ENCODE assay signal across 28 cellular contexts in the genomic region with DNA sequence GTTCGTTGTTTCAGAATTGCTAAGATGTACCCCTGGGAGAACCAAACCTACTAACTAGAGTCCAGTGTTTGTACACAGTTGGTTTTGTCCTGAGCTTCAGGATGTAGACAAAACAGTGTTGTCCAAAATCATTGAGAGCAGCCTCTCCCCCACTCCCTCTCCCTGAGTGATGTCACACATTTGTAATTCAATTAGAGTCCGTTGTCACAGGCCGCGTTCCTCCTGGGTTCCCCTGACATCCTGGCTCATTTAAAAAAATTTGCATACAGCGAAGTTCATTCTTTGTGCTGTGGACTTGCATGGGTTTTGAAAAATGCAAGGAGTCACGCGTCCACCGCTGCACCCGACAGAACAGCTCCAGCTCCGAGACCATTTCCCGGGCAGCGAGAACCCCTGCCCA. TPM values are rescaled to one million over a fixed set of nuclear protein-coding genes. Genes with fewer than 3 reads are reported as not detected.
DNase-seq lines count a peak whose midpoint lies in the region; ATAC-seq and TF ChIP-seq lines count a peak whose summit lies in the region.
"Had no signal": no experiment of that assay in that cellular context is flagged by ENCODE, and none has a peak within 500 bp of the region (broad histone marks: within the 10 kb centered on the region; RNA-seq: fewer than 3 reads in every experiment).

No MANE protein-coding gene starts in this region.

- no peaks in the 10 kb centered on the region for H3K36me3 Mint-ChIP-seq in activated T-cell treated with anti-CD3 and anti-CD28 coated beads, Interleukin-2, amount 50 U/mL, for 4 hours (ENCODE audit: insufficient read depth)
- H3K36me3 Mint-ChIP-seq in activated CD8-positive, alpha-beta T cell treated with anti-CD3 and anti-CD28 coated beads, Interleukin-2, amount 10 ng/mL, durations not matched to agents 7 days and 5 days (ENCODE audit: low read depth), result no peaks in the 10 kb centered on the region
- H3K36me3 Mint-ChIP-seq: natural killer cell treated with Interleukin-12 subunit alpha and Interleukin-12 subunit beta and Interleukin-15 and Interleukin-18, amount 100 ng/mL, for 72 hours had no signal

- H3K9me3 ChIP-seq in Karpas-422 (ENCODE audit: low read length) (no peaks in the 10 kb centered on the region), iPS-20b (ENCODE audit: insufficient read depth, low read depth, low read length) (no peaks in the 10 kb centered on the region), testis (no peaks in the 10 kb centered on the region)

- TF ChIP-seq CTCF in testis (IDR thresholded peaks at IDR 0.05), result no peak

- CTCF ChIA-PET in activated CD8-positive, alpha-beta T cell treated with anti-CD3 and anti-CD28 coated beads, Interleukin-2, amount 10 ng/mL, durations not matched to agents 7 days and 5 days (lab: Charles Lee), result interaction anchor here (1.3 kb wide), 1 partner anchor 16 kb away, joined by 6 read pairs; no protein-coding TSS in a partner anchor

- H3K27ac ChIP-seq in Karpas-422 (ENCODE audit: low read length), result no peak overlapping the region
- H3K27ac ChIP-seq in iPS-20b (ENCODE audit: low read length), result no peak overlapping the region
- no peak overlapping the region for H3K27ac ChIP-seq in testis
- H3K27ac ChIP-seq: cardiac muscle cell had no signal

- no peaks in the 10 kb centered on the region for H3K79me2 ChIP-seq in Karpas-422 (ENCODE audit: low read length)

- 82 to 86% methylated on average over 11 to 12 of the region's 12 CpGs for WGBS in testis, 2 donors

- peak overlapping the region; percentile 11 for H3K4me2 ChIP-seq in Karpas-422 (ENCODE audit: low read depth, low read length, poor library complexity, severe bottlenecking)

- intact Hi-C loops in testis (cut with DNase I; ENCODE audit: low total_unique reads), result no loop called here

- H3K4me3 Mint-ChIP-seq in activated T-cell treated with anti-CD3 and anti-CD28 coated beads, Interleukin-2, amount 50 U/mL, for 4 hours, result no peak overlapping the region
- no peak overlapping the region for H3K4me3 Mint-ChIP-seq in activated CD8-positive, alpha-beta T cell treated with anti-CD3 and anti-CD28 coated beads, Interleukin-2, amount 10 ng/mL, durations not matched to agents 7 days and 5 days
- H3K4me3 Mint-ChIP-seq: dendritic cell treated with granulocyte-macrophage colony-stimulating factor and Interleukin-4, amounts not matched to agents 40 ng/mL and 50 ng/mL, for 4 days; natural killer cell treated with Interleukin-12 subunit alpha and Interleukin-12 subunit beta and Interleukin-15 and Interleukin-18, amount 100 ng/mL, for 72 hours had no signal

- ATAC-seq in activated T-cell treated with anti-CD3 and anti-CD28 coated beads, Interleukin-2, amount 50 U/mL, for 4 hours, result no peak
- no peak for ATAC-seq in activated CD8-positive, alpha-beta T cell treated with anti-CD3 and anti-CD28 coated beads, Interleukin-2, amount 10 ng/mL, durations not matched to agents 7 days and 5 days
- ATAC-seq: natural killer cell treated with Interleukin-12 subunit alpha and Interleukin-12 subunit beta and Interleukin-15 and Interleukin-18, amount 100 ng/mL, for 72 hours; stimulated activated naive CD8-positive, alpha-beta T cell treated with anti-CD3 and anti-CD28 coated beads, Interleukin-15, Interleukin-2, amounts not matched to agents 100 U/mL and 50 U/mL, for 24 hours had no signal

- H3K27ac Mint-ChIP-seq in activated CD8-positive, alpha-beta T cell treated with anti-CD3 and anti-CD28 coated beads, Interleukin-2, amount 10 ng/mL, durations not matched to agents 7 days and 5 days, result no peak overlapping the region
- H3K27ac Mint-ChIP-seq: dendritic cell treated with granulocyte-macrophage colony-stimulating factor and Interleukin-4, amounts not matched to agents 40 ng/mL and 50 ng/mL, for 4 days; natural killer cell treated with Interleukin-12 subunit alpha and Interleukin-12 subunit beta and Interleukin-15 and Interleukin-18, amount 100 ng/mL, for 72 hours; progenitor cell of endocrine pancreas had no signal

- DNase-seq in Karpas-422 (peak; percentile 65), anterior cingulate cortex (lab: John Stamatoyannopoulos, UW) (peak in 32 of 58 donors; percentile 9 to 83 (median 45)), putamen (ENCODE audit: low spot score) (peak; percentile 72), testis (no peak)
- DNase-seq in activated T-cell treated with anti-CD3 and anti-CD28 coated beads, Interleukin-2, amount 50 U/mL, for 4 hours, result no peak
- DNase-seq in activated CD8-positive, alpha-beta T cell treated with anti-CD3 and anti-CD28 coated beads, Interleukin-2, amount 10 ng/mL, durations not matched to agents 7 days and 5 days, result no peak
- DNase-seq: activated CD4-positive, alpha-beta T cell treated with anti-CD3 and anti-CD28 coated beads, Interleukin-2, amount 50 U/mL, for 4 hours; activated gamma-delta T cell; DND-41; KG1; mesenchymal stem cell; NCI-H1930; NCI-H510A treated with DMSO at 0.1 percent for 48 hours; OCI-M1; SHP77 treated with DMSO at 0.1 percent for 48 hours; stimulated activated CD4-positive, alpha-beta T cell treated with anti-CD3 and anti-CD28 coated beads, Interleukin-2, amount 100 ng/mL, for 24 hours; stimulated activated naive CD8-positive, alpha-beta T cell treated with anti-CD3 and anti-CD28 coated beads, Interleukin-15, Interleukin-2, amounts not matched to agents 100 U/mL and 50 U/mL, for 24 hours; T-helper 1 cell; trophoblast cell had no signal

- no peak for TF ChIP-seq POLR2A in testis (IDR thresholded peaks at IDR 0.05)

- POLR2A ChIA-PET in activated CD8-positive, alpha-beta T cell treated with anti-CD3 and anti-CD28 coated beads, Interleukin-2, amount 10 ng/mL, durations not matched to agents 7 days and 5 days (lab: Charles Lee), result no interaction called here

- no peak overlapping the region for H2AFZ ChIP-seq in Karpas-422 (ENCODE audit: low read length)

- H3K4me3 ChIP-seq in Karpas-422 (ENCODE audit: low read length), result no peak overlapping the region
- peak overlapping the region; percentile 13; the same call in 1 of the 2 replicates for H3K4me3 ChIP-seq in iPS-20b (ENCODE audit: low read length)
- no peak overlapping the region for H3K4me3 ChIP-seq in testis
- H3K4me3 ChIP-seq: cardiac muscle cell had no signal

- peaks cover 2% of the 10 kb centered on the region for H3K27me3 Mint-ChIP-seq in activated T-cell treated with anti-CD3 and anti-CD28 coated beads, Interleukin-2, amount 50 U/mL, for 4 hours (ENCODE audit: low read depth)
- peaks cover 17% of the 10 kb centered on the region for H3K27me3 Mint-ChIP-seq in activated CD8-positive, alpha-beta T cell treated with anti-CD3 and anti-CD28 coated beads, Interleukin-2, amount 10 ng/mL, durations not matched to agents 7 days and 5 days (ENCODE audit: low read depth)

- H3K9me3 Mint-ChIP-seq in activated T-cell treated with anti-CD3 and anti-CD28 coated beads, Interleukin-2, amount 50 U/mL, for 4 hours, result no peaks in the 10 kb centered on the region
- H3K9me3 Mint-ChIP-seq in activated CD8-positive, alpha-beta T cell treated with anti-CD3 and anti-CD28 coated beads, Interleukin-2, amount 10 ng/mL, durations not matched to agents 7 days and 5 days (ENCODE audit: insufficient read depth), result no peaks in the 10 kb centered on the region
- H3K9me3 Mint-ChIP-seq: dendritic cell treated with granulocyte-macrophage colony-stimulating factor and Interleukin-4, amounts not matched to agents 40 ng/mL and 50 ng/mL, for 4 days; natural killer cell treated with Interleukin-12 subunit alpha and Interleukin-12 subunit beta and Interleukin-15 and Interleukin-18, amount 100 ng/mL, for 72 hours had no signal

- H3K4me1 Mint-ChIP-seq in activated T-cell treated with anti-CD3 and anti-CD28 coated beads, Interleukin-2, amount 50 U/mL, for 4 hours (ENCODE audit: low read depth), result peaks cover 4% of the 10 kb centered on the region
- H3K4me1 Mint-ChIP-seq in activated CD8-positive, alpha-beta T cell treated with anti-CD3 and anti-CD28 coated beads, Interleukin-2, amount 10 ng/mL, durations not matched to agents 7 days and 5 days (ENCODE audit: low read depth), result peaks cover 4% of the 10 kb centered on the region

- H3K9me2 ChIP-seq in Karpas-422 (replicated peaks; ENCODE audit: insufficient read depth, low read length), result no peaks in the 10 kb centered on the region

- H3K9ac ChIP-seq in Karpas-422 (ENCODE audit: low read length), result no peak overlapping the region
- peak overlapping the region; percentile 60; the same call in 1 of the 2 replicates for H3K9ac ChIP-seq in iPS-20b (ENCODE audit: low read depth, low read length)

- no peaks in the 10 kb centered on the region for H3K27me3 ChIP-seq in Karpas-422 (ENCODE audit: low read length)
- H3K27me3 ChIP-seq in iPS-20b (ENCODE audit: insufficient read depth, low read length), result no peaks in the 10 kb centered on the region
- H3K27me3 ChIP-seq in testis, result no peaks in the 10 kb centered on the region
- H3K27me3 ChIP-seq: cardiac muscle cell had no signal

- peaks cover 7% of the 10 kb centered on the region for H3K4me1 ChIP-seq in Karpas-422 (ENCODE audit: low read length)
- H3K4me1 ChIP-seq in iPS-20b (ENCODE audit: insufficient read depth, low read length), result peaks cover 4% of the 10 kb centered on the region; the same call in 1 of the 2 replicates
- H3K4me1 ChIP-seq in testis, result no peaks in the 10 kb centered on the region

- H3K36me3 ChIP-seq in Karpas-422 (ENCODE audit: insufficient read depth, low read length) (no peaks in the 10 kb centered on the region), iPS-20b (ENCODE audit: insufficient read depth, low read depth, low read length) (no peaks in the 10 kb centered on the region), testis (ENCODE audit: low read depth, missing control alignments) (no peaks in the 10 kb centered on the region)
- H3K36me3 ChIP-seq: cardiac muscle cell had no signal

- H4K20me1 ChIP-seq in Karpas-422 (ENCODE audit: insufficient read depth, low read depth, low read length), result no peaks in the 10 kb centered on the region; the same call in 1 of the 2 replicates

RNA-seq across cellular contexts. Expression of a gene that starts 10.3 kb away (rescaled TPM):
- not detected in 2 replicates for total RNA-seq in Karpas-422 (2014; rRNA removed; shearing (Covaris generic); ENCODE audit: low replicate concordance)
- not detected for total RNA-seq in testis
- not detected for polyA plus RNA-seq in testis (ENCODE audit: insufficient read depth, low read depth, low replicate concordance)
- not detected for total RNA-seq in activated T-cell treated with anti-CD3 and anti-CD28 coated beads, Interleukin-2, amount 50 U/mL, for 4 hours
- total RNA-seq in activated CD8-positive, alpha-beta T cell treated with anti-CD3 and anti-CD28 coated beads, Interleukin-2, amount 10 ng/mL, durations not matched to agents 7 days and 5 days, result not detected
- total RNA-seq: cardiac muscle cell; fibroblast of villous mesenchyme; H4; natural killer cell treated with Interleukin-12 subunit alpha and Interleukin-12 subunit beta and Interleukin-15 and Interleukin-18, amount 100 ng/mL, for 72 hours; progenitor cell of endocrine pancreas; skeletal muscle tissue had no signal
- polyA plus RNA-seq: adipose tissue, cardiac muscle cell had no signal

RNA-seq across cellular contexts. Expression of a gene that starts 53.6 kb away (rescaled TPM):
- 0.07 and 0.19 TPM in 2 replicates for total RNA-seq in Karpas-422 (2014; rRNA removed; shearing (Covaris generic); ENCODE audit: low replicate concordance)
- 10 to 100 TPM; 18.3 to 34.1 TPM for total RNA-seq in testis
- polyA plus RNA-seq in testis (ENCODE audit: insufficient read depth, low read depth, low replicate concordance), result 10.1 TPM
- total RNA-seq in activated T-cell treated with anti-CD3 and anti-CD28 coated beads, Interleukin-2, amount 50 U/mL, for 4 hours, result 10 to 100 TPM; 16.1 to 17.7 (median 17.7) TPM
- 100 to 1,000 TPM; 134 to 136 TPM for total RNA-seq in activated CD8-positive, alpha-beta T cell treated with anti-CD3 and anti-CD28 coated beads, Interleukin-2, amount 10 ng/mL, durations not matched to agents 7 days and 5 days

Comparison
In these comparisons a context has a peak if more than half of its experiments do, and no peak if none do; other contexts are left out.
1. DNase-seq: peak in Karpas-422 (single experiment), anterior cingulate cortex (32 of 58) and putamen (single experiment); none in testis (single experiment), activated T-cell treated with anti-CD3 and anti-CD28 coated beads, Interleukin-2, amount 50 U/mL, for 4 hours (single experiment) and activated CD8-positive, alpha-beta T cell treated with anti-CD3 and anti-CD28 coated beads, Interleukin-2, amount 10 ng/mL, durations not matched to agents 7 days and 5 days (single experiment).
2. RNA of a gene that starts 53.6 kb away (total RNA-seq): 134 to 136 TPM in activated CD8-positive, alpha-beta T cell treated with anti-CD3 and anti-CD28 coated beads, Interleukin-2, amount 10 ng/mL, durations not matched to agents 7 days and 5 days, 18.3 to 34.1 TPM in testis and 16.1 to 17.7 TPM in activated T-cell treated with anti-CD3 and anti-CD28 coated beads, Interleukin-2, amount 50 U/mL, for 4 hours; 0.07 to 0.19 TPM in Karpas-422; every median in the first group is over 10 times any median in the second.